26 cellular contexts compared by ENCODE assay signal in genomic region chr13:48081739-48082138, GRCh38.
"Had no signal": no experiment of that assay in that cellular context is flagged by ENCODE, and none has a peak within 500 bp of the region (broad histone marks: within the 10 kb centered on the region; RNA-seq: fewer than 3 reads in every experiment).

No MANE protein-coding gene starts in this region.

- ATAC-seq: naive thymus-derived CD4-positive, alpha-beta T cell; natural killer cell; psoas muscle; right cardiac atrium; sciatic nerve; stimulated activated effector memory CD8-positive, alpha-beta T cell treated with anti-CD3 and anti-CD28 coated beads, Interleukin-12 subunit alpha, Interleukin-12 subunit beta, amount 100 ng/mL, for 72 hours; stimulated activated naive B cell treated with anti-CD40 and anti-IgM and Interleukin-4, amounts not matched to agents 10 μg/mL and 1 μg/mL and 100 μg/mL, for 72 hours had no signal

- H3K27me3 ChIP-seq: neural progenitor cell, ovary, stomach, thyroid gland, tibial nerve, upper lobe of left lung, vagina had no signal

- H2AFZ ChIP-seq: neural progenitor cell, parathyroid adenoma had no signal

- FAIRE-seq: urothelium cell line had no signal

- H3K36me3 ChIP-seq: ovary had no signal

- H3K4me1 ChIP-seq: parathyroid adenoma, psoas muscle, thyroid gland, tibial nerve, upper lobe of left lung, vagina had no signal

- H3K4me3 ChIP-seq: neural progenitor cell, ovary, psoas muscle, skin epidermis, stomach, thoracic aorta, thyroid gland, tibial nerve, upper lobe of left lung, vagina had no signal

- H3K9ac ChIP-seq: neural progenitor cell, parathyroid adenoma had no signal

- DNase-seq: naive thymus-derived CD4-positive, alpha-beta T cell; natural killer cell; occipital lobe; ovary; posterior cingulate gyrus; psoas muscle; right cardiac atrium; stimulated activated CD4-positive, alpha-beta T cell treated with anti-CD3 and anti-CD28 coated beads, Interleukin-15, amount 100 ng/mL, for 24 hours; stimulated activated CD4-positive, alpha-beta T cell treated with anti-CD3 and anti-CD28 coated beads, Interleukin-2, amount 100 ng/mL, for 24 hours; stimulated activated CD4-positive, alpha-beta T cell treated with anti-CD3 and anti-CD28 coated beads, Interleukin-2, amount 100 ng/mL, for 48 hours; stimulated activated CD4-positive, alpha-beta T cell treated with anti-CD3 and anti-CD28 coated beads, Interleukin-4, amount 100 ng/mL, for 24 hours; stimulated activated naive B cell treated with anti-CD40 and anti-IgM and Interleukin-4, amounts not matched to agents 10 μg/mL and 1 μg/mL and 100 μg/mL, for 72 hours; stimulated activated naive CD4-positive, alpha-beta T cell treated with Interleukin-2 at 50 U/mL for 16 hours; stomach; thyroid gland; trophoblast cell; upper lobe of left lung had no signal

- H3K27ac ChIP-seq: neural progenitor cell, ovary, parathyroid adenoma, psoas muscle, skin epidermis, stomach, thoracic aorta, thyroid gland, tibial nerve, upper lobe of left lung, vagina had no signal

- H3K9me3 ChIP-seq: ovary, psoas muscle, stomach, thoracic aorta, thyroid gland, tibial nerve, upper lobe of left lung, vagina had no signal

- H3K4me2 ChIP-seq: neural progenitor cell had no signal
